In genomic region chr9:22773501-22774220, GRCh38 we compare ENCODE assay signal across 24 cellular contexts.
"Had no signal": no experiment of that assay in that cellular context is flagged by ENCODE, and none has a peak within 500 bp of the region (broad histone marks: within the 10 kb centered on the region; RNA-seq: fewer than 3 reads in every experiment).

No MANE protein-coding gene starts in this region.

- H3K4me1 ChIP-seq: colonic mucosa, esophagus muscularis mucosa, esophagus squamous epithelium, foreskin keratinocyte, gastrocnemius medialis, gastroesophageal sphincter, heart left ventricle, heart right ventricle had no signal

- DNase-seq: colonic mucosa; cortex of kidney; dermis blood vessel endothelial cell; dorsolateral prefrontal cortex; effector CD4-positive, alpha-beta T cell; effector CD8-positive, alpha-beta T cell; effector memory CD4-positive, alpha-beta T cell; effector memory CD8-positive, alpha-beta T cell; endodermal cell; erythroblast; esophagus squamous epithelium; foreskin fibroblast; foreskin keratinocyte; foreskin melanocyte; gastrocnemius medialis; glutamatergic neuron; heart left ventricle; heart right ventricle had no signal

- ATAC-seq: effector memory CD8-positive, alpha-beta T cell; esophagus mucosa; foreskin keratinocyte; gastrocnemius medialis; gastroesophageal sphincter; heart left ventricle; heart right ventricle had no signal

- H3K79me2 ChIP-seq: hepatocyte had no signal

- H3K36me3 ChIP-seq: colonic mucosa, esophagus muscularis mucosa, esophagus squamous epithelium, gastrocnemius medialis, gastroesophageal sphincter, heart left ventricle, heart right ventricle had no signal

- H2AFZ ChIP-seq: hepatocyte had no signal

- H3K27ac ChIP-seq: colonic mucosa, coronary artery, dorsolateral prefrontal cortex, epithelial cell of prostate, esophagus muscularis mucosa, esophagus squamous epithelium, foreskin keratinocyte, gastrocnemius medialis, gastroesophageal sphincter, heart left ventricle, heart right ventricle, hepatocyte had no signal

- H3K27me3 ChIP-seq: colonic mucosa, dorsolateral prefrontal cortex, esophagus muscularis mucosa, esophagus squamous epithelium, foreskin keratinocyte, gastrocnemius medialis, gastroesophageal sphincter, heart left ventricle, heart right ventricle, hepatocyte had no signal

- H3K4me2 ChIP-seq: hepatocyte had no signal

- H3K4me3 ChIP-seq: colonic mucosa, coronary artery, dorsolateral prefrontal cortex, esophagus muscularis mucosa, esophagus squamous epithelium, gastrocnemius medialis, gastroesophageal sphincter, heart left ventricle, heart right ventricle, hepatocyte had no signal

- H3K9me3 ChIP-seq: colonic mucosa, esophagus muscularis mucosa, esophagus squamous epithelium, gastrocnemius medialis, gastroesophageal sphincter, heart left ventricle, heart right ventricle had no signal
